ENCODE assay signal across 1 cellular context in the genomic region with DNA sequence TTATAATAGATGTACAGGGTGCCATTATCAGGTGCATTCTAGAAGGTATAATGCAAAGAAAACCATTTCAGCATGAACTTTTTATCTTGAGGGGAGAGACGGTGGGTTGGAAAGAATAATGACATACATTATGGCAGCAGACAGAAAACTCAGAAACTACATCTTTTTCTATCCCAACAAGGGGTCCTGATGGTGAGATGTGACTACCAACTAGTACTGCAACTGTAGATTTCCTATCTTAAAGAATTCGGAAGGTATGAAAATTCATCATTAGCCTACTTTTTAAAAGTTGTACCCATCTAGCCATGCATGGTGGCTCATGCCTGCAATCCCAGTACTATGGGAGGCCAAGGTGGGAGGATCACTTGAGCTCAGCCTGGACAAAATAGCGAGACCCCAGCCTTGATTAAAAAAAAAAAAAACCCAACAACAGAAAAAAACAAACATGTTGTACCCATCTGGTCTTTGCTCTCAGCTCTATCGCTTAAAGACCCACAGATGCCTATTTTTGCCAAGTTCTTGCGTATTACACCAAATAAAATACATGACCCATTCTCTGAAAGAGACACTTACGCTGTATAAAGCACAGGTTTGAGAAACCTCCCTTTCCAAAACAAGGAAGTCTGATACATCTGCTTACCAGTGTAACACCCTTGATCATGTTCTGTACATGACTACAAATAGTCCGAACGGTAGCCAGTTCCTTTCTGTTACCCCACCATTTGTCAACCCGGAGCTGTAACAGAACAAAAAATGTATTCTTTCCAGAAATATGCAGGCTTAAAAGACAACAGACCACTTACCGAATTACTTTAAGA.
A peak's percentile ranks its signal among the peaks of the same experiment; 100 is the strongest.
TF ChIP-seq lines count a peak whose summit lies in the region.

No MANE protein-coding gene starts in this region.

TF ChIP-seq in GM23338, 12 proteins besides CTCF, POLR2A, EP300 and RAD21 (continued from another document):
- TF ChIP-seq ZNF462 (CRISPR knock-in tag; IDR thresholded peaks at IDR 0.05) (no peak), POLR2AphosphoS5 (IDR thresholded peaks at IDR 0.05; ENCODE audit: low read depth) (0 out of 2 replicates have a peak, but pooled peaks have one; percentile 13)
